ENCODE assay signal across 21 cellular contexts in genomic region chr19:29840066-29840950, GRCh38. TPM values are rescaled to one million over a fixed set of nuclear protein-coding genes. Genes with fewer than 3 reads are reported as not detected.
A peak's percentile ranks its signal among the peaks of the same experiment; 100 is the strongest.
DNase-seq lines count a peak whose midpoint lies in the region; ATAC-seq, FAIRE-seq and TF ChIP-seq lines count a peak whose summit lies in the region.
"Had no signal": no experiment of that assay in that cellular context is flagged by ENCODE, and none has a peak within 500 bp of the region (broad histone marks: within the 10 kb centered on the region; RNA-seq: fewer than 3 reads in every experiment).

No MANE protein-coding gene starts in this region.

- H3K4me2 ChIP-seq in K562 (ENCODE audit: insufficient read depth, low read length), result no peak overlapping the region

- POLR2A ChIA-PET in K562 (lab: Yijun Ruan, JAX), result interaction anchor here (0.9 to 1.1 kb wide), 2 partner anchors 11 to 39 kb away, joined by 3 to 4 read pairs; no protein-coding TSS in a partner anchor
- POLR2A ChIA-PET in naive thymus-derived CD4-positive, alpha-beta T cell (lab: Charles Lee), result interaction anchor here (0.9 to 3.1 kb wide), 2 partner anchors 10 to 125 kb away, joined by 3 to 15 read pairs; partner anchors contain the start of gene C19orf12

- CTCF ChIA-PET in activated naive CD4-positive, alpha-beta T cell treated with anti-CD3 and anti-CD28 coated beads, Interleukin-2, amount 10 ng/mL, durations not matched to agents 7 days and 5 days (lab: Charles Lee), result no interaction called here
- CTCF ChIA-PET in K562 (lab: Yijun Ruan, JAX; ENCODE audit: low intra/inter-chr PET ratio), result no interaction called here
- CTCF ChIA-PET in naive thymus-derived CD4-positive, alpha-beta T cell (lab: Charles Lee), result no interaction called here

- TF ChIP-seq EP300 in K562 (IDR thresholded peaks at IDR 0.05; ENCODE audit: low read length), result no peak

- intact Hi-C loops in K562 (cut with micrococcal nuclease), result no loop called here
- intact Hi-C loops in naive thymus-derived CD4-positive, alpha-beta T cell (cut with micrococcal nuclease), result no loop called here

- no peak for ATAC-seq in K562
- no peak for ATAC-seq in naive thymus-derived CD4-positive, alpha-beta T cell
- no peak for ATAC-seq in HG03280 (IDR thresholded peaks at IDR 0.05; ENCODE audit: unreplicated experiment)
- ATAC-seq: activated naive CD8-positive, alpha-beta T cell treated with anti-CD3 and anti-CD28 coated beads, Interleukin-2, amount 50 U/mL, for 24 hours; activated T-helper 17 cell treated with anti-CD3 and anti-CD28 coated beads, Interleukin-2, amount 50 U/mL, for 72 hours; left cardiac atrium; Panc1 had no signal

- FAIRE-seq in K562 (lab: Jason Lieb, UNC), result no peak
- FAIRE-seq in urothelium cell line (lab: Jason Lieb, UNC), result peak; percentile 17
- FAIRE-seq: endometrium, G401.6 had no signal

- H3K27me3 Mint-ChIP-seq in activated naive CD4-positive, alpha-beta T cell treated with anti-CD3 and anti-CD28 coated beads, Interleukin-2, amount 10 ng/mL, durations not matched to agents 7 days and 5 days, result peaks cover 40% of the 10 kb centered on the region
- peaks cover 0 to 1% (median 0%) of the 10 kb centered on the region in 5 donors for H3K27me3 Mint-ChIP-seq in naive thymus-derived CD4-positive, alpha-beta T cell
- H3K27me3 Mint-ChIP-seq: activated naive CD8-positive, alpha-beta T cell treated with anti-CD3 and anti-CD28 coated beads, Interleukin-2, amount 50 U/mL, for 24 hours; activated T-helper 17 cell treated with anti-CD3 and anti-CD28 coated beads, Interleukin-2, amount 50 U/mL, for 72 hours had no signal

- H3K4me3 ChIP-seq in K562 (no peak overlapping the region), BE2C (ENCODE audit: low read depth, low read length) (no peak overlapping the region)
- no peak overlapping the region for H3K4me3 ChIP-seq in naive thymus-derived CD4-positive, alpha-beta T cell (ENCODE audit: low read length)
- H3K4me3 ChIP-seq: colonic mucosa had no signal

- no peak overlapping the region for H3K9ac ChIP-seq in K562 (ENCODE audit: insufficient read depth in 1 of 2, low read depth in 2 of 2, low read length in 2 of 2)

- no peak overlapping the region for H2AFZ ChIP-seq in K562 (ENCODE audit: low read depth, low read length)

- no peaks in the 10 kb centered on the region for H3K9me3 Mint-ChIP-seq in activated naive CD4-positive, alpha-beta T cell treated with anti-CD3 and anti-CD28 coated beads, Interleukin-2, amount 10 ng/mL, durations not matched to agents 7 days and 5 days
- no peaks in the 10 kb centered on the region for H3K9me3 Mint-ChIP-seq in naive thymus-derived CD4-positive, alpha-beta T cell
- H3K9me3 Mint-ChIP-seq: activated naive CD8-positive, alpha-beta T cell treated with anti-CD3 and anti-CD28 coated beads, Interleukin-2, amount 50 U/mL, for 24 hours; activated T-helper 17 cell treated with anti-CD3 and anti-CD28 coated beads, Interleukin-2, amount 50 U/mL, for 72 hours; CD4-positive, alpha-beta memory T cell; mesothelial cell of epicardium; neural crest cell had no signal

- no peak overlapping the region for H3K4me3 Mint-ChIP-seq in activated naive CD4-positive, alpha-beta T cell treated with anti-CD3 and anti-CD28 coated beads, Interleukin-2, amount 10 ng/mL, durations not matched to agents 7 days and 5 days
- no peak overlapping the region for H3K4me3 Mint-ChIP-seq in naive thymus-derived CD4-positive, alpha-beta T cell
- H3K4me3 Mint-ChIP-seq: activated naive CD8-positive, alpha-beta T cell treated with anti-CD3 and anti-CD28 coated beads, Interleukin-2, amount 50 U/mL, for 24 hours; activated T-helper 17 cell treated with anti-CD3 and anti-CD28 coated beads, Interleukin-2, amount 50 U/mL, for 72 hours; CD4-positive, alpha-beta memory T cell; mesothelial cell of epicardium had no signal

- H3K27me3 ChIP-seq in K562 (ENCODE audit: control insufficient read depth in 2 of 2, insufficient read depth in 2 of 2, low read length in 2 of 2) (peaks cover 40 to 73% of the 10 kb centered on the region in 2 experiments), BE2C (peaks cover 7% of the 10 kb centered on the region)
- no peaks in the 10 kb centered on the region for H3K27me3 ChIP-seq in naive thymus-derived CD4-positive, alpha-beta T cell (ENCODE audit: control insufficient read depth in 2 of 2, insufficient read depth in 2 of 2, low read length in 2 of 2)
- H3K27me3 ChIP-seq: colonic mucosa had no signal

- peaks cover 3% of the 10 kb centered on the region for H3K9me1 ChIP-seq in K562 (ENCODE audit: control insufficient read depth, insufficient read depth, low read length)

- TF ChIP-seq CTCF in K562 (IDR thresholded peaks at IDR 0.05 in 2 of 3, conservative IDR thresholded peaks at IDR 0.05 in 1 of 3; ENCODE audit: insufficient read depth in 2 of 3, low read depth in 1 of 3, low read length in 3 of 3) (no peak), BE2C (IDR thresholded peaks at IDR 0.05; ENCODE audit: low read depth, low read length) (no peak)

- TF ChIP-seq POLR2A in K562 (conservative IDR thresholded peaks at IDR 0.05), result no peak

- peaks cover 2% of the 10 kb centered on the region for H3K36me3 Mint-ChIP-seq in activated naive CD4-positive, alpha-beta T cell treated with anti-CD3 and anti-CD28 coated beads, Interleukin-2, amount 10 ng/mL, durations not matched to agents 7 days and 5 days
- H3K36me3 Mint-ChIP-seq in naive thymus-derived CD4-positive, alpha-beta T cell, result peaks cover 0 to 5% (median 0%) of the 10 kb centered on the region in 5 donors
- H3K36me3 Mint-ChIP-seq: mesothelial cell of epicardium had no signal

- TF ChIP-seq RAD21 in K562 (CRISPR knock-in tag; conservative IDR thresholded peaks at IDR 0.05 in 1 of 2, IDR thresholded peaks at IDR 0.05 in 1 of 2), result no peak

- H4K20me1 ChIP-seq in K562 (replicated peaks; ENCODE audit: control insufficient read depth, insufficient read depth, low read length), result peaks cover 17% of the 10 kb centered on the region

- H3K36me3 ChIP-seq in K562 (ENCODE audit: control insufficient read depth, insufficient read depth, low read length), result no peaks in the 10 kb centered on the region
- no peaks in the 10 kb centered on the region for H3K36me3 ChIP-seq in naive thymus-derived CD4-positive, alpha-beta T cell (ENCODE audit: control insufficient read depth in 2 of 3, insufficient read depth in 3 of 3, low read length in 3 of 3)
- no peaks in the 10 kb centered on the region for H3K36me3 ChIP-seq in BE2C
- H3K36me3 ChIP-seq: colonic mucosa had no signal

- H3K9me3 ChIP-seq in K562 (replicated peaks; ENCODE audit: control insufficient read depth, insufficient read depth, low read depth, low read length), result no peaks in the 10 kb centered on the region
- H3K9me3 ChIP-seq in naive thymus-derived CD4-positive, alpha-beta T cell (ENCODE audit: control insufficient read depth in 2 of 3, low read length in 3 of 3), result no peaks in the 10 kb centered on the region
- H3K9me3 ChIP-seq in BE2C, result no peaks in the 10 kb centered on the region
- H3K9me3 ChIP-seq: colonic mucosa had no signal

- H3K4me1 ChIP-seq in K562 (replicated peaks in 1 of 2; ENCODE audit: control insufficient read depth in 2 of 2, insufficient read depth in 2 of 2, low read length in 2 of 2), result peaks cover 0 to 19% of the 10 kb centered on the region in 2 experiments; a peak in 4 of 5 replicates
- peaks cover 20 to 38% of the 10 kb centered on the region in 2 donors for H3K4me1 ChIP-seq in naive thymus-derived CD4-positive, alpha-beta T cell (ENCODE audit: control insufficient read depth in 2 of 2, insufficient read depth in 2 of 2, low read length in 2 of 2)
- H3K4me1 ChIP-seq in BE2C, result no peaks in the 10 kb centered on the region; the same call in 1 of the 2 replicates

- peaks cover 55% of the 10 kb centered on the region for H3K4me1 Mint-ChIP-seq in activated naive CD4-positive, alpha-beta T cell treated with anti-CD3 and anti-CD28 coated beads, Interleukin-2, amount 10 ng/mL, durations not matched to agents 7 days and 5 days
- H3K4me1 Mint-ChIP-seq in naive thymus-derived CD4-positive, alpha-beta T cell, result peaks cover 16 to 37% (median 30%) of the 10 kb centered on the region in 7 donors

- in situ Hi-C loops in K562 (cut with MboI), result no loop called here

- WGBS in K562 (ENCODE audit: insufficient coverage, low coverage, missing lambda C conversion rate), result 7% methylated on average over 22 of the region's 22 CpGs

- no TSS peak for BruUV-seq in K562 (replicated peaks; lab: Mats Ljungman, UMichigan)

- H3K27ac Mint-ChIP-seq in activated naive CD4-positive, alpha-beta T cell treated with anti-CD3 and anti-CD28 coated beads, Interleukin-2, amount 10 ng/mL, durations not matched to agents 7 days and 5 days, result peak overlapping the region; percentile 37
- H3K27ac Mint-ChIP-seq in naive thymus-derived CD4-positive, alpha-beta T cell, result peak overlapping the region in 6 of 9 donors; percentile 49 to 69 (median 54)
- H3K27ac Mint-ChIP-seq: activated naive CD8-positive, alpha-beta T cell treated with anti-CD3 and anti-CD28 coated beads, Interleukin-2, amount 50 U/mL, for 24 hours; activated T-helper 17 cell treated with anti-CD3 and anti-CD28 coated beads, Interleukin-2, amount 50 U/mL, for 72 hours; progenitor cell of endocrine pancreas had no signal

- no peaks in the 10 kb centered on the region for H3K79me2 ChIP-seq in K562 (ENCODE audit: control insufficient read depth, insufficient read depth, low read length)

- DNase-seq in activated naive CD4-positive, alpha-beta T cell treated with anti-CD3 and anti-CD28 coated beads, Interleukin-2, amount 10 ng/mL, durations not matched to agents 7 days and 5 days, result no peak
- no peak for DNase-seq in activated naive CD4-positive, alpha-beta T cell treated with anti-CD3 and anti-CD28 coated beads, Interleukin-2, amount 50 U/mL, for 16 hours
- DNase-seq in K562 (ENCODE audit: extremely low read depth in 1 of 4, low spot score in 3 of 4) (no peak), urothelium cell line (ENCODE audit: low spot score) (no peak), BE2C (no peak)
- no peak for DNase-seq in naive thymus-derived CD4-positive, alpha-beta T cell
- no peak for DNase-seq in activated CD4-positive, alpha-beta T cell treated with anti-CD3 and anti-CD28 coated beads, Interleukin-2, amount 50 U/mL, for 48 hours
- DNase-seq: activated CD4-positive, alpha-beta T cell treated with anti-CD3 and anti-CD28 coated beads for 48 hours; activated naive CD8-positive, alpha-beta T cell treated with anti-CD3 and anti-CD28 coated beads, Interleukin-2, amount 50 U/mL, for 24 hours; CD4-positive, alpha-beta memory T cell; colonic mucosa; DMS153; left cardiac atrium had no signal

- no peak overlapping the region for H3K27ac ChIP-seq in K562 (ENCODE audit: extremely low read depth, low read depth, low read length)
- no peak overlapping the region for H3K27ac ChIP-seq in naive thymus-derived CD4-positive, alpha-beta T cell (ENCODE audit: low read depth, low read length)
- H3K27ac ChIP-seq: colonic mucosa had no signal

RNA-seq across cellular contexts. Expression of gene CCNE1, which starts 28.5 kb away (rescaled TPM):
- 22.4 and 34.8 TPM in 2 replicates for total RNA-seq in K562 (2011; cell fraction: chromatin; rRNA removed; ENCODE audit: low replicate concordance)
- 21.8 and 28.7 TPM in 2 replicates for total RNA-seq in K562 (2011; cell fraction: nucleolus; rRNA removed)
- total RNA-seq in K562 (2011; cell fraction: nucleoplasm; rRNA removed), result 21.8 and 24.6 TPM in 2 replicates
- total RNA-seq in K562 (2014; rRNA removed) (31.6 and 34.9 TPM in 2 replicates), K562 (2014; rRNA removed; fragmentation: Illumina TruSeq; extraction: Trizol) (31.0 and 31.1 TPM in 2 replicates), K562 (2015; rRNA removed; fragmentation: Illumina TruSeq; extraction: Trizol) (31.0 and 32.8 TPM in 2 replicates), K562 (2021) (31.8 and 34.9 TPM in 2 replicates)
- polyA plus RNA-seq in K562 (2011; rRNA removed) (25.3 and 31.9 TPM in 2 replicates), K562 (2014; fragmentation: Illumina TruSeq; extraction: Trizol) (40.5 and 41.0 TPM in 2 replicates), K562 (2014; fragmentation: Nextera tagmentation; extraction: Ambion mirVana) (1 to 10 TPM; 6.2 to 9.8 TPM), K562 (2014; rRNA removed) (32.5 and 38.1 TPM in 2 replicates)
- 17.4 and 26.8 TPM in 2 replicates for polyA plus RNA-seq in K562 (2011; cell fraction: cytosol; rRNA removed)
- 31.1 and 34.7 TPM in 2 replicates for polyA plus RNA-seq in K562 (2011; cell fraction: nucleus; rRNA removed)
- polyA plus RNA-seq in K562 (2012), result 17.8 and 24.6 TPM in 2 replicates
- polyA minus RNA-seq in K562 (2011; rRNA and poly(A)+ RNA removed), result 21.7 and 24.9 TPM in 2 replicates
- 6.5 and 13.8 TPM in 2 replicates for polyA minus RNA-seq in K562 (2011; cell fraction: cytosol; rRNA and poly(A)+ RNA removed)
- polyA minus RNA-seq in K562 (2011; cell fraction: nucleus; rRNA and poly(A)+ RNA removed), result 16.0 and 17.8 TPM in 2 replicates
- 10 to 100 TPM in 1 of 5 experiments, 1 to 10 TPM in 4; 5.3 to 36.1 (median 6.6) TPM for total RNA-seq in naive thymus-derived CD4-positive, alpha-beta T cell
- polyA plus RNA-seq in naive thymus-derived CD4-positive, alpha-beta T cell, result 1 to 10 TPM; 1.9 to 2.6 TPM
- 1.5 TPM for polyA plus RNA-seq in BE2C (2012; ENCODE audit: insufficient read depth, insufficient read length, low read depth)
